ENCODE assay signal across 24 cellular contexts in the genomic region with DNA sequence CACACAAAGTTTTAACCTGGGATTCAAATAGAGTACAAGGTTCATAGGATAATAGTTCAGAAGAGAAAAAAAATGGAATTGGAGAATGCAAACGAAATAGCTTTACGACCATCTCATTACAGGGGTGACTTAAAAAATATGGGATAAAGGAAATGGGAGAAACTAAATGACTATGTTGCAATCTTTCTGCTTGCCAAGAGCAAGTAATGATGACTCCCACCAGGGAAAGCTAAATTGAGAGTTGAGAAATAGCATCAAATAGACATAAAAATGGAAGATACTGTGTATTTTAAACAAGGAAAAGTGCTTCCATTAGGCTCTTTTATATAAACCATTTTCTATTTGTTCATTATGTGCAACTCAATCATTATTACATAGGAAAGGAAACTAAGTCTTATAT.
"Had no signal": no experiment of that assay in that cellular context is flagged by ENCODE, and none has a peak within 500 bp of the region (broad histone marks: within the 10 kb centered on the region; RNA-seq: fewer than 3 reads in every experiment).

No MANE protein-coding gene starts in this region.

- H3K4me1 ChIP-seq: esophagus squamous epithelium, neural progenitor cell, parathyroid adenoma, right atrium auricular region, sigmoid colon, tibial nerve, upper lobe of left lung had no signal

- H3K36me3 Mint-ChIP-seq: memory B cell; naive B cell; natural killer cell treated with Interleukin-12 subunit alpha and Interleukin-12 subunit beta and Interleukin-15 and Interleukin-18, amount 100 ng/mL, for 72 hours; neural progenitor cell; stimulated activated naive B cell treated with anti-CD40 and anti-IgM and Interleukin-4, amounts not matched to agents 10 μg/mL and 1 μg/mL and 100 μg/mL, for 72 hours had no signal

- H3K36me3 ChIP-seq: esophagus squamous epithelium, neural progenitor cell, right atrium auricular region, sigmoid colon, thoracic aorta, tibial nerve, upper lobe of left lung had no signal

- H3K4me1 Mint-ChIP-seq: memory B cell; naive B cell; neural progenitor cell; stimulated activated naive B cell treated with anti-CD40 and anti-IgM and Interleukin-4, amounts not matched to agents 10 μg/mL and 1 μg/mL and 100 μg/mL, for 72 hours had no signal

- ATAC-seq: effector memory CD8-positive, alpha-beta T cell; left colon; mucosa of descending colon; natural killer cell treated with Interleukin-12 subunit alpha and Interleukin-12 subunit beta and Interleukin-15 and Interleukin-18, amount 100 ng/mL, for 72 hours; stimulated activated naive B cell treated with anti-CD40 and anti-IgM and Interleukin-4, amounts not matched to agents 10 μg/mL and 1 μg/mL and 100 μg/mL, for 72 hours had no signal

- H3K27me3 Mint-ChIP-seq: effector memory CD8-positive, alpha-beta T cell; memory B cell; naive B cell; progenitor cell of endocrine pancreas; stimulated activated naive B cell treated with anti-CD40 and anti-IgM and Interleukin-4, amounts not matched to agents 10 μg/mL and 1 μg/mL and 100 μg/mL, for 72 hours; stimulated activated naive CD8-positive, alpha-beta T cell treated with anti-CD3 and anti-CD28 coated beads, Interleukin-15, Interleukin-2, amounts not matched to agents 100 ng/mL and 50 ng/mL, for 24 hours had no signal

- H3K4me3 ChIP-seq: esophagus squamous epithelium, lung, mucosa of descending colon, neural progenitor cell, right atrium auricular region, sigmoid colon, thoracic aorta, tibial nerve, upper lobe of left lung had no signal

- H3K27me3 ChIP-seq: esophagus squamous epithelium, neural progenitor cell, sigmoid colon, tibial nerve, upper lobe of left lung had no signal

- H3K9me3 Mint-ChIP-seq: effector memory CD8-positive, alpha-beta T cell; neural progenitor cell; stimulated activated naive CD8-positive, alpha-beta T cell treated with anti-CD3 and anti-CD28 coated beads, Interleukin-15, Interleukin-2, amounts not matched to agents 100 ng/mL and 50 ng/mL, for 24 hours had no signal

- H3K27ac Mint-ChIP-seq: effector memory CD8-positive, alpha-beta T cell; memory B cell; naive B cell; natural killer cell treated with Interleukin-12 subunit alpha and Interleukin-12 subunit beta and Interleukin-15 and Interleukin-18, amount 100 ng/mL, for 72 hours; neural progenitor cell; progenitor cell of endocrine pancreas; stimulated activated naive B cell treated with anti-CD40 and anti-IgM and Interleukin-4, amounts not matched to agents 10 μg/mL and 1 μg/mL and 100 μg/mL, for 72 hours; stimulated activated naive CD8-positive, alpha-beta T cell treated with anti-CD3 and anti-CD28 coated beads, Interleukin-15, Interleukin-2, amounts not matched to agents 100 ng/mL and 50 ng/mL, for 24 hours had no signal

- H3K27ac ChIP-seq: esophagus squamous epithelium, neural progenitor cell, parathyroid adenoma, right atrium auricular region, sigmoid colon, thoracic aorta, tibial nerve, upper lobe of left lung had no signal

- H3K4me3 Mint-ChIP-seq: effector memory CD8-positive, alpha-beta T cell; memory B cell; naive B cell; natural killer cell treated with Interleukin-12 subunit alpha and Interleukin-12 subunit beta and Interleukin-15 and Interleukin-18, amount 100 ng/mL, for 72 hours; neural progenitor cell; stimulated activated naive B cell treated with anti-CD40 and anti-IgM and Interleukin-4, amounts not matched to agents 10 μg/mL and 1 μg/mL and 100 μg/mL, for 72 hours; stimulated activated naive CD8-positive, alpha-beta T cell treated with anti-CD3 and anti-CD28 coated beads, Interleukin-15, Interleukin-2, amounts not matched to agents 100 ng/mL and 50 ng/mL, for 24 hours had no signal

- H3K9me3 ChIP-seq: esophagus squamous epithelium, thoracic aorta had no signal

- DNase-seq: cerebellar nuclear complex; cortex of kidney; effector memory CD8-positive, alpha-beta T cell; erythroblast; esophagus squamous epithelium; left colon; mucosa of descending colon; naive B cell; sigmoid colon; small intestine; stimulated activated CD4-positive, alpha-beta T cell treated with anti-CD3 and anti-CD28 coated beads, Interleukin-15, amount 100 ng/mL, for 24 hours; stimulated activated CD4-positive, alpha-beta T cell treated with anti-CD3 and anti-CD28 coated beads, Interleukin-2, amount 100 ng/mL, for 48 hours; stimulated activated naive B cell treated with anti-CD40 and anti-IgM and Interleukin-4, amounts not matched to agents 10 μg/mL and 1 μg/mL and 100 μg/mL, for 72 hours; upper lobe of left lung had no signal
